ENCODE assay signal across 25 cellular contexts in the genomic region with DNA sequence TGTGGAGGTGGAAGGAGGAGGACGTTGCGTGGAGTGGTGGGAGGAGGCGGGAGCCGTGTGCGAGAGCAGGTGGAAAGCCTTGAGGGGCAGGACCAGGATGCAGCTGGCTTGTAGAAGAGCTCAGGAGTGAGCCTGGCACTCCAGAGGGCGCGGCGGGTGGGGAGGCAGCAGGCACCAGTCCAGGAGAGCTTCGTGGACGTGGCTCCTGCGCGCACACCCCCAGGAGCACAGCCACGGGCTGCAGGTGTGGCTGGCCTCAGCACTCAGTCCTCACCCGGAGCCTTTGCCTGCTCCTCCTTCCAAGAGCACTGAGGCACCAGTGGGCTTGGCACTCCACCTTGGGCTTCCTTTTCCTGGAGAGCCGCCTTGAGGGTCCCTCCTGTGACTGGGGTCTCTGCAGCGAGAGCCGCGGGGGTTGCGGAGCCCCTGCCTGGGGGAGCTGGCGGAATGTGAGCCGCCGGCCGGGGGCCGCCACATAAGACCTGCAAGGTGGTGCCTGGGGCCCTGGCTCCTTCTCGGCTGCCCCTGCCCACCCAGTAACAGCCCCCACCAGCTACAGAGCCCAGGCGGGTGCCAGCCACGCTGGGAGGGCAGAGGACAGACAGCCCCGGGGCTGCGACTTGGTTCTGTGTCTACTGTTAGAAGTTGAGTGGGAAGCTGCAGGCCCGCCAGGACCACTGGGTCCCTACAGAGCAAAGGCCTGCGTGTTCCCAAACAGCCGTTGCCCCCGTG. TPM values are rescaled to one million over a fixed set of nuclear protein-coding genes. Genes with fewer than 3 reads are reported as not detected.
A peak's percentile ranks its signal among the peaks of the same experiment; 100 is the strongest.
DNase-seq lines count a peak whose midpoint lies in the region; ATAC-seq, FAIRE-seq and TF ChIP-seq lines count a peak whose summit lies in the region.
"Had no signal": no experiment of that assay in that cellular context is flagged by ENCODE, and none has a peak within 500 bp of the region (broad histone marks: within the 10 kb centered on the region; RNA-seq: fewer than 3 reads in every experiment).

No MANE protein-coding gene starts in this region.

- peak; percentile 1; the same call in 1 of the 2 replicates for TF ChIP-seq POLR2A in GM12892 (IDR thresholded peaks at IDR 0.05; ENCODE audit: low read depth, low read length)

- peak overlapping the region; percentile 58 for H2BK12ac ChIP-seq in neuronal stem cell (ENCODE audit: low read length)

- peaks cover 12% of the 10 kb centered on the region for H3K79me1 ChIP-seq in neuronal stem cell (ENCODE audit: low read depth, low read length)

- H3K14ac ChIP-seq in neuronal stem cell (ENCODE audit: low read length): peak overlapping the region; percentile 38

- H2AK5ac ChIP-seq in neuronal stem cell (ENCODE audit: low read depth, low read length): peak overlapping the region; percentile 56

- WGBS in neuronal stem cell (ENCODE audit: extremely low coverage in 2 of 2, insufficient read length in 2 of 2, insufficient replicate concordance in 1 of 2), 2 donors: 100% methylated on average over 3 of the region's 33 CpGs; no CpG with 5 or more reads in 1 of the 2 donors

- peak overlapping the region; percentile 89 for H3K23ac ChIP-seq in neuronal stem cell (ENCODE audit: low read depth, low read length, poor library complexity)

- H3K27me3 ChIP-seq in BLaER1 (no peaks in the 10 kb centered on the region), neuronal stem cell (ENCODE audit: control insufficient read depth in 3 of 3, insufficient read depth in 3 of 3, low read depth in 1 of 3, low read length in 3 of 3) (no peaks in the 10 kb centered on the region), HAP-1 (ENCODE audit: low read depth) (no peaks in the 10 kb centered on the region)
- H3K27me3 ChIP-seq: esophagus squamous epithelium, stomach, transverse colon had no signal

- no peak for FAIRE-seq in GM12892 (lab: Jason Lieb, UNC)
- FAIRE-seq: astrocyte, frontal cortex, GM19239 had no signal

- H3K4ac ChIP-seq in neuronal stem cell (ENCODE audit: low read length): no peak overlapping the region

- peak overlapping the region; percentile 80 for H3K4me2 ChIP-seq in BLaER1
- H3K4me2 ChIP-seq in neuronal stem cell (ENCODE audit: insufficient read depth, low read length, poor library complexity, severe bottlenecking): no peak overlapping the region
- H3K4me2 ChIP-seq: KMS-11 had no signal

- peaks cover 97% of the 10 kb centered on the region for H3K4me1 ChIP-seq in BLaER1
- H3K4me1 ChIP-seq in neuronal stem cell (ENCODE audit: control insufficient read depth in 2 of 2, insufficient read depth in 1 of 2, low read depth in 1 of 2, low read length in 2 of 2): peaks cover 16 to 29% of the 10 kb centered on the region in 2 donors
- H3K4me1 ChIP-seq in HAP-1: peaks cover 12% of the 10 kb centered on the region

- H3K9ac ChIP-seq in BLaER1 (peak overlapping the region; percentile 38; the same call in 1 of the 2 replicates), neuronal stem cell (ENCODE audit: low read depth, low read length, poor library complexity) (peak overlapping the region; percentile 4)
- H3K9ac ChIP-seq: KMS-11 had no signal

- H3K27ac ChIP-seq in BLaER1: peak overlapping the region; percentile 59
- H3K27ac ChIP-seq in coronary artery: no peak overlapping the region
- no peak overlapping the region for H3K27ac ChIP-seq in neuronal stem cell (replicated peaks; ENCODE audit: low read length)
- H3K27ac ChIP-seq: esophagus squamous epithelium, KMS-11, skin epidermis, transverse colon had no signal

- no peak for TF ChIP-seq CTCF in coronary artery (IDR thresholded peaks at IDR 0.05)

- no peak overlapping the region for H2BK5ac ChIP-seq in neuronal stem cell (ENCODE audit: low read length)

- no peak overlapping the region for H2AFZ ChIP-seq in neuronal stem cell (ENCODE audit: low read length)

- no peak for ATAC-seq in GM18909 (IDR thresholded peaks at IDR 0.05; ENCODE audit: poor library complexity, unreplicated experiment)
- ATAC-seq: SK-N-SH treated with all-trans-retinoic acid at 6 μM for 48 hours, T-helper 17 cell had no signal

- in situ Hi-C loops in HAP-1 (cut with MboI; ENCODE audit: low sequenced_read_pairs): no loop called here

- no peak overlapping the region for H4K8ac ChIP-seq in neuronal stem cell (ENCODE audit: low read depth, low read length)

- H2BK15ac ChIP-seq in neuronal stem cell (ENCODE audit: low read length): peak overlapping the region; percentile 75

- peaks cover 77% of the 10 kb centered on the region for H3K36me3 ChIP-seq in BLaER1
- H3K36me3 ChIP-seq in neuronal stem cell (replicated peaks in 1 of 2; ENCODE audit: control insufficient read depth in 2 of 2, insufficient read depth in 2 of 2, low read length in 2 of 2): peaks cover 0 to 6% of the 10 kb centered on the region in 2 donors
- peaks cover 15% of the 10 kb centered on the region for H3K36me3 ChIP-seq in HAP-1 (replicated peaks)

- H3K18ac ChIP-seq in neuronal stem cell (ENCODE audit: low read length): no peak overlapping the region

- H4K91ac ChIP-seq in neuronal stem cell (ENCODE audit: low read depth, low read length, poor library complexity): no peak overlapping the region

- H3K4me3 ChIP-seq in BLaER1: no peak overlapping the region
- no peak overlapping the region for H3K4me3 ChIP-seq in coronary artery
- no peak overlapping the region for H3K4me3 ChIP-seq in neuronal stem cell (ENCODE audit: low read length in 2 of 2)
- H3K4me3 ChIP-seq in HAP-1: no peak overlapping the region
- H3K4me3 ChIP-seq: esophagus squamous epithelium, skin epidermis, stomach, transverse colon had no signal

- peaks cover 93% of the 10 kb centered on the region for H4K20me1 ChIP-seq in BLaER1

- DNase-seq in GM12892 (ENCODE audit: insufficient read length): no peak
- DNase-seq in coronary artery (ENCODE audit: low spot score): peak; percentile 68
- DNase-seq in neuronal stem cell (ENCODE audit: low spot score): no peak
- no peak for DNase-seq in HAP-1 (ENCODE audit: low spot score in 2 of 2)
- no peak for DNase-seq in cerebellar cortex (ENCODE audit: low spot score)
- DNase-seq: activated CD4-positive, alpha-beta memory T cell treated with anti-CD3 and anti-CD28 coated beads, Interleukin-2, amount 10 ng/mL, durations not matched to agents 7 days and 5 days; activated CD4-positive, CD25-positive, alpha-beta regulatory T cell treated with anti-CD3 and anti-CD28 coated beads, Interleukin-2, amount 50 U/mL, for 72 hours; activated naive CD8-positive, alpha-beta T cell treated with anti-CD3 and anti-CD28 coated beads, Interleukin-2, amount 10 ng/mL, durations not matched to agents 7 days and 5 days; esophagus squamous epithelium; MM.1S; NCI-H1417 treated with DMSO at 0.1 percent for 48 hours; NCI-H2107; NCI-H82; stimulated activated CD8-positive, alpha-beta memory T cell treated with anti-CD3 and anti-CD28 coated beads, Interleukin-4, amount 100 ng/mL, for 48 hours; stomach; T-helper 17 cell; transverse colon had no signal

- H2BK120ac ChIP-seq in neuronal stem cell (ENCODE audit: low read depth, low read length): no peak overlapping the region

- no peaks in the 10 kb centered on the region for H3K9me3 ChIP-seq in BLaER1
- H3K9me3 ChIP-seq in neuronal stem cell (replicated peaks in 1 of 2; ENCODE audit: control insufficient read depth in 2 of 2, insufficient read depth in 1 of 2, low read depth in 1 of 2, low read length in 2 of 2): no peaks in the 10 kb centered on the region
- no peaks in the 10 kb centered on the region for H3K9me3 ChIP-seq in HAP-1
- H3K9me3 ChIP-seq: esophagus squamous epithelium, stomach, transverse colon had no signal

RNA-seq across cellular contexts. Expression of gene MAFK, which starts 11.1 kb away (rescaled TPM):
- 2.2 TPM for polyA plus RNA-seq in GM12892 (2012; ENCODE audit: missing spikeins)
- polyA plus RNA-seq in neuronal stem cell (2013, experiment 1 of 2): 4.4 TPM
- polyA plus RNA-seq in neuronal stem cell (2013, experiment 2 of 2): 4.1 TPM

RNA-seq across cellular contexts. Expression of gene TMEM184A, which starts 14.4 kb away (rescaled TPM):
- polyA plus RNA-seq in GM12892 (2012; ENCODE audit: missing spikeins): 0.13 TPM
- polyA plus RNA-seq in neuronal stem cell (2013, experiment 1 of 2): 0.32 TPM
- polyA plus RNA-seq in neuronal stem cell (2013, experiment 2 of 2): 0.28 TPM

RNA-seq across cellular contexts. Expression of gene PSMG3, which starts 28.2 kb away (rescaled TPM):
- polyA plus RNA-seq in GM12892 (2012; ENCODE audit: missing spikeins): 51.5 TPM
- polyA plus RNA-seq in neuronal stem cell (2013, experiment 1 of 2): 16.9 TPM
- polyA plus RNA-seq in neuronal stem cell (2013, experiment 2 of 2): 15.7 TPM

RNA-seq across cellular contexts. Expression of gene INTS1, which starts 37.4 kb away (rescaled TPM):
- 16.6 TPM for polyA plus RNA-seq in GM12892 (2012; ENCODE audit: missing spikeins)
- polyA plus RNA-seq in neuronal stem cell (2013, experiment 1 of 2): 25.3 TPM
- 24.4 TPM for polyA plus RNA-seq in neuronal stem cell (2013, experiment 2 of 2)
